In the genomic region with DNA sequence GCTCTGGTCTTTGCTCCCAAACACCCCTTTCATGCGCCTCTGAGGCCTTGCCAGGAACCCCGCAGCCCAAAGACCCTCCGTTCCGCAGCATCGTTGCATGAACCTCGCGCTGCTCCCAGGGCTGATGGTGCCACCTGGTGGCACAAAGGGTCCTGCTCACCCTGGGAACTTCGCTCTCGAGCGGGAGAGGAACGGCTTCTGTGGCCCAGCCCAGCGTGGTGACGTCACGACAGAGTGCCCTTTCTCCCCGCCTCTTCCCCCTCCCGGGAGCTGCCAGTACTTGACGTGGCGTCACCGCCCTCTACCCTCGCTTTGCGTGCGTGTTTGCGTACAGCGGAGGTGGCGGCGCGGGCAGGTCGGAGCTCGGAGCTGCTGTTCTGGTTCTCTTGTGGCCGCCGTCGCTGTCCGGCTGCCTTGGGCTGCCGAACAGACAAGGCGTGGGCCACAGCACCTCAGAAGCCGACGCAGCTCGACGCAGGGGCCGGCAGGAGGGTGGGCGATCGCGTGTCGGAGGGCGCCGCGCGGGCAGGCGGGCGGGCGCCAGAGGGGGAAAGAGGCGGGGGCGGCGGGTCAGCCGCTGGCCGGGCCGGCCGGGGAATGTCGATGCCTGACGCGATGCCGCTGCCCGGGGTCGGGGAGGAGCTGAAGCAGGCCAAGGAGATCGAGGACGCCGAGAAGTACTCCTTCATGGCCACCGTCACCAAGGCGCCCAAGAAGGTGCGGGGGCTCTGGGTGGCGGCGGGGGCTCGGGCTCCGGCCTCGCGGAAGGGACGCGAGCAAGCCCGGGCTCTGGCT, we compare ENCODE assay signal across 8 cellular contexts. TPM values are rescaled to one million over a fixed set of nuclear protein-coding genes. Genes with fewer than 3 reads are reported as not detected.
DNase-seq lines count a peak whose midpoint lies in the region; ATAC-seq and TF ChIP-seq lines count a peak whose summit lies in the region.

A gene (plus strand): TSS at position 310 of the 795 bp plus-strand sequence. CDS start 288 bp downstream, at position 598.

- peak; percentile 90 for TF ChIP-seq POLR2A in erythroblast (IDR thresholded peaks at IDR 0.05; ENCODE audit: low read length)

- peak; percentile 91 for ATAC-seq in DND-41 (ENCODE audit: insufficient read depth, low read depth)
- peak; percentile 95 for ATAC-seq in GM21723 (IDR thresholded peaks at IDR 0.05; ENCODE audit: unreplicated experiment)

- H3K4me1 Mint-ChIP-seq in activated T-cell treated with anti-CD3 and anti-CD28 coated beads, Interleukin-2, amount 50 U/mL, for 24 hours (ENCODE audit: low read depth) = peaks cover 38% of the 10 kb centered on the region

- peak within 1 kb of the TSS; percentile 80 for H3K27ac ChIP-seq in DND-41 (ENCODE audit: low read length)

- H3K4me3 Mint-ChIP-seq in activated T-cell treated with anti-CD3 and anti-CD28 coated beads, Interleukin-2, amount 50 U/mL, for 24 hours = peak within 1 kb of the TSS; percentile 99

- no peaks in the 10 kb centered on the region for H3K27me3 Mint-ChIP-seq in activated T-cell treated with anti-CD3 and anti-CD28 coated beads, Interleukin-2, amount 50 U/mL, for 24 hours

- H3K9ac ChIP-seq in DND-41 (ENCODE audit: low read depth, low read length) (peak within 1 kb of the TSS; percentile 83), mucosa of stomach (ENCODE audit: low read length) (peak within 1 kb of the TSS; percentile 90)

- H3K4me3 ChIP-seq in DND-41 (ENCODE audit: low read depth in 1 of 2, low read length in 2 of 2) (peak within 1 kb of the TSS; percentile 82 to 84), mucosa of stomach (ENCODE audit: low read length) (peak within 1 kb of the TSS; percentile 65)

- H3K9me3 Mint-ChIP-seq in activated T-cell treated with anti-CD3 and anti-CD28 coated beads, Interleukin-2, amount 50 U/mL, for 24 hours = no peaks in the 10 kb centered on the region

- H3K27ac Mint-ChIP-seq in activated T-cell treated with anti-CD3 and anti-CD28 coated beads, Interleukin-2, amount 50 U/mL, for 24 hours = peak within 1 kb of the TSS; percentile 99

- peak within 1 kb of the TSS; percentile 94 for H3K4me2 ChIP-seq in DND-41 (ENCODE audit: insufficient read depth, low read length)

- TF ChIP-seq CTCF in DND-41 (IDR thresholded peaks at IDR 0.05; ENCODE audit: borderline replicate concordance, extremely low read depth, low read length, poor library complexity, severe bottlenecking) = peak; percentile 100

- H2AFZ ChIP-seq in DND-41 (ENCODE audit: low read depth, low read length) = peak within 1 kb of the TSS; percentile 83

- peak; percentile 99 for DNase-seq in DND-41
- peak; percentile 95 for DNase-seq in KG1 (lab: John Stamatoyannopoulos, UW)
- peak; percentile 99 for DNase-seq in activated T-cell treated with anti-CD3 and anti-CD28 coated beads, Interleukin-2, amount 50 U/mL, for 24 hours
- peak; percentile 98 to 99 for DNase-seq in erythroblast (lab: John Stamatoyannopoulos, UW)
- peak; percentile 98 to 99 for DNase-seq in stimulated activated CD8-positive, alpha-beta memory T cell treated with anti-CD3 and anti-CD28 coated beads, Interleukin-7, amount 100 ng/mL, for 1 hour (ENCODE audit: low read depth in 2 of 2)

- H3K36me3 ChIP-seq in DND-41 (ENCODE audit: insufficient read depth, low read length) (0 out of 2 replicates have a peak, but pooled peaks cover 10% of the 10 kb centered on the region), mucosa of stomach (ENCODE audit: control insufficient read depth, insufficient read depth, low read length) (no peaks in the 10 kb centered on the region)

- H4K20me1 ChIP-seq in DND-41 (ENCODE audit: insufficient read depth, low read length) = peaks cover 20% of the 10 kb centered on the region; the same call in 1 of the 2 replicates

- H3K79me2 ChIP-seq in DND-41 (ENCODE audit: insufficient read depth, low read length) = peaks cover 49% of the 10 kb centered on the region

- no peaks in the 10 kb centered on the region for H3K9me3 ChIP-seq in DND-41 (ENCODE audit: insufficient read depth, low read length, severe bottlenecking)
- no peaks in the 10 kb centered on the region for H3K9me3 ChIP-seq in mucosa of stomach (ENCODE audit: control insufficient read depth, low read length)

- no peaks in the 10 kb centered on the region for H3K27me3 ChIP-seq in DND-41 (ENCODE audit: insufficient read depth, low read length, poor library complexity)
- H3K27me3 ChIP-seq in mucosa of stomach (ENCODE audit: control insufficient read depth, insufficient read depth, low read length) = no peaks in the 10 kb centered on the region

- peaks cover 48% of the 10 kb centered on the region for H3K36me3 Mint-ChIP-seq in activated T-cell treated with anti-CD3 and anti-CD28 coated beads, Interleukin-2, amount 50 U/mL, for 24 hours (ENCODE audit: low read depth)

- H3K4me1 ChIP-seq in DND-41 (ENCODE audit: insufficient read depth, low read length) = peaks cover 38% of the 10 kb centered on the region
- peaks cover 42% of the 10 kb centered on the region for H3K4me1 ChIP-seq in mucosa of stomach (ENCODE audit: control insufficient read depth, insufficient read depth, low read length)

TF ChIP-seq in PFSK-1, 5 proteins besides CTCF, POLR2A, EP300 and RAD21:
- peak; percentile 98 for TF ChIP-seq FOXP2 (optimal IDR thresholded peaks at IDR 0.05; ENCODE audit: borderline replicate concordance, extremely low read depth, extremely low read length, insufficient read depth)
- peak; percentile 97; the same call in 1 of the 2 replicates for TF ChIP-seq POLR2AphosphoS5 (IDR thresholded peaks at IDR 0.05; ENCODE audit: low read depth, low read length)
- peak; percentile 3; the same call in 1 of the 2 replicates for TF ChIP-seq SIN3A (IDR thresholded peaks at IDR 0.05; ENCODE audit: borderline replicate concordance, insufficient read depth, low read length)
- TF ChIP-seq, protein P1, sequence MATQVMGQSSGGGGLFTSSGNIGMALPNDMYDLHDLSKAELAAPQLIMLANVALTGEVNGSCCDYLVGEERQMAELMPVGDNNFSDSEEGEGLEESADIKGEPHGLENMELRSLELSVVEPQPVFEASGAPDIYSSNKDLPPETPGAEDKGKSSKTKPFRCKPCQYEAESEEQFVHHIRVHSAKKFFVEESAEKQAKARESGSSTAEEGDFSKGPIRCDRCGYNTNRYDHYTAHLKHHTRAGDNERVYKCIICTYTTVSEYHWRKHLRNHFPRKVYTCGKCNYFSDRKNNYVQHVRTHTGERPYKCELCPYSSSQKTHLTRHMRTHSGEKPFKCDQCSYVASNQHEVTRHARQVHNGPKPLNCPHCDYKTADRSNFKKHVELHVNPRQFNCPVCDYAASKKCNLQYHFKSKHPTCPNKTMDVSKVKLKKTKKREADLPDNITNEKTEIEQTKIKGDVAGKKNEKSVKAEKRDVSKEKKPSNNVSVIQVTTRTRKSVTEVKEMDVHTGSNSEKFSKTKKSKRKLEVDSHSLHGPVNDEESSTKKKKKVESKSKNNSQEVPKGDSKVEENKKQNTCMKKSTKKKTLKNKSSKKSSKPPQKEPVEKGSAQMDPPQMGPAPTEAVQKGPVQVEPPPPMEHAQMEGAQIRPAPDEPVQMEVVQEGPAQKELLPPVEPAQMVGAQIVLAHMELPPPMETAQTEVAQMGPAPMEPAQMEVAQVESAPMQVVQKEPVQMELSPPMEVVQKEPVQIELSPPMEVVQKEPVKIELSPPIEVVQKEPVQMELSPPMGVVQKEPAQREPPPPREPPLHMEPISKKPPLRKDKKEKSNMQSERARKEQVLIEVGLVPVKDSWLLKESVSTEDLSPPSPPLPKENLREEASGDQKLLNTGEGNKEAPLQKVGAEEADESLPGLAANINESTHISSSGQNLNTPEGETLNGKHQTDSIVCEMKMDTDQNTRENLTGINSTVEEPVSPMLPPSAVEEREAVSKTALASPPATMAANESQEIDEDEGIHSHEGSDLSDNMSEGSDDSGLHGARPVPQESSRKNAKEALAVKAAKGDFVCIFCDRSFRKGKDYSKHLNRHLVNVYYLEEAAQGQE (IDR thresholded peaks at IDR 0.05; ENCODE audit: insufficient read depth in 1 of 2, low read depth in 2 of 2, low read length in 2 of 2) = peak in 1 of 2 experiments; percentile 22; a peak in 1 of 4 replicates
- TF ChIP-seq TAF1 (IDR thresholded peaks at IDR 0.05; ENCODE audit: borderline replicate concordance, insufficient read depth, low read length) = peak; percentile 91; the same call in 1 of the 2 replicates

RNA-seq across cellular contexts. Expression of the gene that starts here (rescaled TPM):
- 85.5 TPM for polyA plus RNA-seq in PFSK-1 (2012; ENCODE audit: insufficient read length, low read depth)

Comparison
In these comparisons a context has a peak if more than half of its experiments do, and no peak if none do; other contexts are left out.
1. Peak in every context shown above with its lines: DNase-seq, ATAC-seq, H3K4me3 ChIP-seq and H3K27ac ChIP-seq.